8 cellular contexts compared by ENCODE assay signal in the genomic region with DNA sequence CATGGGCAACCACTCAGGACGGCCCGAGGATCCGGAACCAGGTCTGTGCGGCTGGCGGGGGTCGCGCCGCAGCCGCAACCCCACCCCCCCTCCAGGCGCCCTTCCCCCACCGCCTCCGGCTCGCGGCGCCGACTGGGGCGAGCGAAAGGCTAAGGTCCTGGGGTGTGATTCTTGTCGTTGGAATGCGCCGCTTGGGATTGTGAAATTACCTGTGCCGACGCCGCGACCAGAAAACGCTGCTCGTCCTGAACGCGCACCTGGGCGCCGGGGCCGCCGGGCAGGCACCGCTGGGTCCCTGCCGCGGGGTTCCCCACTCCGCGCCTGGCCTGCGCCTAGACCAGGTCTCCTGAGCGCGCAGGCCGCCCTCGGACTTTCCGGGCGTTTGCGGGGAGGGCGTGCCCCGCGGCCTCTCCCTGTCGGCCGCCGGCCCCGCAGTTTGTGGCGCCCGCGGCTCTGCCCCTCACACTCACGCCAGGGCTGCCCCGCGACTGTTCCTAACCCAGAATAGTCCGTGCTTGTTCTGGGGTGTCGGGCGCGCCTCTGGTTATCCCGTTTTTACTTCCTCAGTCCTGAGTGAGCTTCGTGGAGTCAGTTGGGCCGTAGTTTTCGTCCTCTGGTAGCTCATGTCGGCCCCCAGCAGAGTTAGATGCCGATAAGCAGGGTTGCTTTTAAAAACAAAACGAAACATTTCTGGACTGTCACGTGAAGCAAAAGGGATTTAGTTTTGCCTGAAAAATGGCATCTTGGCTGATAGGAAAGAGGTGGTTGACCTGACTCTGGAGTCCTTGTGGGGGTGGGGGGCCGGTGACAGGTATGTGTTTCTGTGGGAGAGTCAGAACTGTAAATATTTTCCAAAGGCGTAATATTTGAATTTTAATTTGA.
DNase-seq lines count a peak whose midpoint lies in the region; ATAC-seq and TF ChIP-seq lines count a peak whose summit lies in the region.

No MANE protein-coding gene starts in this region.

- no peaks in the 10 kb centered on the region for H3K27me3 ChIP-seq in ascending aorta
- H3K27me3 ChIP-seq in iPS-15b (ENCODE audit: control insufficient read depth, insufficient read depth, low read length), result peaks cover 13% of the 10 kb centered on the region

- peaks cover 13% of the 10 kb centered on the region for H3K27me3 Mint-ChIP-seq in activated T-cell treated with anti-CD3 and anti-CD28 coated beads, Interleukin-2, amount 50 U/mL, for 24 hours

- H3K9me3 ChIP-seq in ascending aorta (no peaks in the 10 kb centered on the region), iPS-15b (ENCODE audit: control insufficient read depth, insufficient read depth, low read length) (no peaks in the 10 kb centered on the region)

- H3K4me1 Mint-ChIP-seq in activated T-cell treated with anti-CD3 and anti-CD28 coated beads, Interleukin-2, amount 50 U/mL, for 24 hours (ENCODE audit: low read depth), result peaks cover 5% of the 10 kb centered on the region

- H3K4me3 ChIP-seq in ascending aorta (peak overlapping the region; percentile 58 to 72), iPS-15b (ENCODE audit: low read depth, low read length) (peak overlapping the region; percentile 79), skeletal muscle cell (ENCODE audit: low read depth, low read length) (peak overlapping the region; percentile 61)

- no peak for TF ChIP-seq CTCF in ascending aorta (IDR thresholded peaks at IDR 0.05)

- peak; percentile 36 for ATAC-seq in HG02759 (IDR thresholded peaks at IDR 0.05; ENCODE audit: unreplicated experiment)

- H3K9me3 Mint-ChIP-seq in activated T-cell treated with anti-CD3 and anti-CD28 coated beads, Interleukin-2, amount 50 U/mL, for 24 hours, result no peaks in the 10 kb centered on the region

- H3K36me3 ChIP-seq in ascending aorta, result no peaks in the 10 kb centered on the region
- no peaks in the 10 kb centered on the region for H3K36me3 ChIP-seq in iPS-15b (ENCODE audit: control insufficient read depth, insufficient read depth, low read length)

- no peak for DNase-seq in activated T-cell treated with anti-CD3 and anti-CD28 coated beads, Interleukin-2, amount 50 U/mL, for 24 hours
- DNase-seq in activated T-cell treated with anti-CD3 and anti-CD28 coated beads, Interleukin-2, amount 50 U/mL, for 48 hours, result no peak
- peak; percentile 42 for DNase-seq in NCI-H510A treated with DMSO at 0.1 percent for 48 hours (lab: John Stamatoyannopoulos, UW)
- peak in 1 of 2 donors; percentile 66 for DNase-seq in ascending aorta (ENCODE audit: low spot score in 2 of 2)
- no peak for DNase-seq in skeletal muscle cell (ENCODE audit: low read depth)
- DNase-seq in NCI-H1694 treated with DMSO at 0.1 percent for 48 hours (lab: John Stamatoyannopoulos, UW), result no peak

- H3K4me3 Mint-ChIP-seq in activated T-cell treated with anti-CD3 and anti-CD28 coated beads, Interleukin-2, amount 50 U/mL, for 24 hours, result no peak overlapping the region

- peak overlapping the region; percentile 51 for H3K27ac Mint-ChIP-seq in activated T-cell treated with anti-CD3 and anti-CD28 coated beads, Interleukin-2, amount 50 U/mL, for 24 hours

- intact Hi-C loops in ascending aorta (cut with DNase I), result no loop called here

- peak overlapping the region; percentile 76 to 87 for H3K27ac ChIP-seq in ascending aorta

- H3K9ac ChIP-seq in iPS-15b (ENCODE audit: low read depth, low read length), result peak overlapping the region; percentile 66

- peaks cover 5 to 6% of the 10 kb centered on the region in 2 donors for H3K4me1 ChIP-seq in ascending aorta
- peaks cover 14% of the 10 kb centered on the region for H3K4me1 ChIP-seq in iPS-15b (ENCODE audit: control insufficient read depth, insufficient read depth, low read length)

- no peaks in the 10 kb centered on the region for H3K36me3 Mint-ChIP-seq in activated T-cell treated with anti-CD3 and anti-CD28 coated beads, Interleukin-2, amount 50 U/mL, for 24 hours (ENCODE audit: low read depth)
